In genomic region chr15:67024998-67025368, GRCh38 we compare ENCODE assay signal across 9 cellular contexts. TPM values are rescaled to one million over a fixed set of nuclear protein-coding genes. Genes with fewer than 3 reads are reported as not detected.
A peak's percentile ranks its signal among the peaks of the same experiment; 100 is the strongest.
DNase-seq lines count a peak whose midpoint lies in the region; ATAC-seq, FAIRE-seq and TF ChIP-seq lines count a peak whose summit lies in the region.
"Had no signal": no experiment of that assay in that cellular context is flagged by ENCODE, and none has a peak within 500 bp of the region (broad histone marks: within the 10 kb centered on the region; RNA-seq: fewer than 3 reads in every experiment).

No MANE protein-coding gene starts in this region.

- no peak for TF ChIP-seq CTCF in heart left ventricle (IDR thresholded peaks at IDR 0.05)
- TF ChIP-seq CTCF in K562 (IDR thresholded peaks at IDR 0.05 in 2 of 3, conservative IDR thresholded peaks at IDR 0.05 in 1 of 3; ENCODE audit: insufficient read depth in 2 of 3, low read depth in 1 of 3, low read length in 3 of 3) = no peak
- no peak for TF ChIP-seq CTCF in lung (IDR thresholded peaks at IDR 0.05; ENCODE audit: control extremely low read depth, extremely low read depth)
- TF ChIP-seq CTCF in type B pancreatic cell (conservative IDR thresholded peaks at IDR 0.05) = no peak
- TF ChIP-seq CTCF in glutamatergic neuron (IDR thresholded peaks at IDR 0.05; ENCODE audit: partially characterized antibody, unreplicated experiment) = no peak

- peak overlapping the region in 11 of 12 donors; percentile 43 to 83 (median 66) for H3K27ac ChIP-seq in heart left ventricle
- peak overlapping the region; percentile 68; the same call in 2 of the 3 replicates for H3K27ac ChIP-seq in K562 (ENCODE audit: extremely low read depth, low read depth, low read length)
- H3K27ac ChIP-seq in lung (ENCODE audit: low read depth in 1 of 2, low read length in 1 of 2) = peak overlapping the region; percentile 27 to 68

- H3K9me3 Mint-ChIP-seq in type B pancreatic cell = no peaks in the 10 kb centered on the region
- peaks cover 7% of the 10 kb centered on the region for H3K9me3 Mint-ChIP-seq in glutamatergic neuron (ENCODE audit: unreplicated experiment)

- TF ChIP-seq RAD21 in K562 (CRISPR knock-in tag; conservative IDR thresholded peaks at IDR 0.05 in 1 of 2, IDR thresholded peaks at IDR 0.05 in 1 of 2) = no peak

- DNase-seq in heart left ventricle = no peak
- no peak for DNase-seq in left ventricle myocardium superior
- no peak for DNase-seq in K562 (ENCODE audit: extremely low read depth in 1 of 4, low spot score in 3 of 4)
- DNase-seq in lung (ENCODE audit: low spot score) = no peak
- DNase-seq in type B pancreatic cell (ENCODE audit: extremely low spot score, unreplicated experiment) = no peak
- no peak for DNase-seq in glutamatergic neuron
- DNase-seq: NCI-H2029 treated with DMSO at 0.1 percent for 48 hours had no signal

- H3K27me3 Mint-ChIP-seq in type B pancreatic cell (no peaks in the 10 kb centered on the region), glutamatergic neuron (ENCODE audit: unreplicated experiment) (no peaks in the 10 kb centered on the region)

- intact Hi-C loops in heart left ventricle (cut with DNase I) (loop anchor here in 1 of 10 donors (5.0 kb wide), 1 partner anchor 42 kb away; the partner anchor contains the start of gene SMAD3), left ventricle myocardium superior (cut with micrococcal nuclease) (no loop called here), K562 (cut with micrococcal nuclease) (no loop called here)

- no peak for FAIRE-seq in K562 (lab: Jason Lieb, UNC)

- peak overlapping the region; percentile 98; the same call in 1 of the 2 replicates for H2AFZ ChIP-seq in K562 (ENCODE audit: low read depth, low read length)

- H3K4me1 Mint-ChIP-seq in type B pancreatic cell (ENCODE audit: unreplicated experiment) (peaks cover 29% of the 10 kb centered on the region), glutamatergic neuron (ENCODE audit: low read depth, unreplicated experiment) (no peaks in the 10 kb centered on the region)

- in situ Hi-C loops in K562 (cut with MboI) = no loop called here

- peak overlapping the region; percentile 56 for H3K4me2 ChIP-seq in K562 (ENCODE audit: insufficient read depth, low read length)

- H3K4me3 ChIP-seq in heart left ventricle (no peak overlapping the region), K562 (no peak overlapping the region), lung (no peak overlapping the region)

- H3K27me3 ChIP-seq in heart left ventricle (no peaks in the 10 kb centered on the region), K562 (ENCODE audit: control insufficient read depth in 2 of 2, insufficient read depth in 2 of 2, low read length in 2 of 2) (no peaks in the 10 kb centered on the region), lung (ENCODE audit: control insufficient read depth, insufficient read depth) (no peaks in the 10 kb centered on the region)

- H3K9me3 ChIP-seq in heart left ventricle (no peaks in the 10 kb centered on the region), K562 (replicated peaks; ENCODE audit: control insufficient read depth, insufficient read depth, low read depth, low read length) (no peaks in the 10 kb centered on the region), lung (ENCODE audit: control insufficient read depth in 2 of 2, insufficient read depth in 1 of 2, low read length in 1 of 2) (peaks cover 0 to 1% of the 10 kb centered on the region in 2 donors)

- POLR2A ChIA-PET in K562 (lab: Yijun Ruan, JAX) = interaction anchor here (1.1 to 1.6 kb wide), 2 partner anchors 9 to 11 kb away, joined by 4 to 6 read pairs; no protein-coding TSS in a partner anchor

- CTCF ChIA-PET in K562 (lab: Yijun Ruan, JAX; ENCODE audit: low intra/inter-chr PET ratio) = no interaction called here

- H3K36me3 Mint-ChIP-seq in type B pancreatic cell (no peaks in the 10 kb centered on the region), glutamatergic neuron (ENCODE audit: unreplicated experiment) (no peaks in the 10 kb centered on the region)

- ATAC-seq in heart left ventricle (no peak), left ventricle myocardium superior (no peak), K562 (no peak), lung (ENCODE audit: insufficient read depth, low FRiP score) (no peak), GM18505 (IDR thresholded peaks at IDR 0.05; ENCODE audit: unreplicated experiment) (no peak), GM18909 (IDR thresholded peaks at IDR 0.05; ENCODE audit: poor library complexity, unreplicated experiment) (no peak)

- WGBS in heart left ventricle, 4 donors = 61 to 72% (median 65%) methylated on average over 3 of the region's 3 CpGs
- 55% methylated on average over 3 of the region's 3 CpGs for WGBS in K562 (ENCODE audit: insufficient coverage, low coverage, missing lambda C conversion rate)
- WGBS in lung, 2 donors = 50 to 60% methylated on average over 3 of the region's 3 CpGs

- H3K36me3 ChIP-seq in heart left ventricle (no peaks in the 10 kb centered on the region), K562 (ENCODE audit: control insufficient read depth, insufficient read depth, low read length) (no peaks in the 10 kb centered on the region), lung (ENCODE audit: control insufficient read depth in 2 of 2, insufficient read depth in 2 of 2, low read length in 2 of 2) (no peaks in the 10 kb centered on the region)

- TF ChIP-seq POLR2A in heart left ventricle (IDR thresholded peaks at IDR 0.05) = no peak
- no peak for TF ChIP-seq POLR2A in K562 (conservative IDR thresholded peaks at IDR 0.05)
- no peak for TF ChIP-seq POLR2A in GM18505 (IDR thresholded peaks at IDR 0.05; ENCODE audit: borderline replicate concordance, extremely low read depth, insufficient read depth, insufficient read length)

- no peaks in the 10 kb centered on the region for H4K20me1 ChIP-seq in K562 (replicated peaks; ENCODE audit: control insufficient read depth, insufficient read depth, low read length)

- no peak for TF ChIP-seq EP300 in K562 (IDR thresholded peaks at IDR 0.05; ENCODE audit: low read length)

- H3K9me1 ChIP-seq in K562 (ENCODE audit: control insufficient read depth, insufficient read depth, low read length) = no peaks in the 10 kb centered on the region

- peak overlapping the region; percentile 6 to 23; a peak in 1 of 4 replicates for H3K9ac ChIP-seq in K562 (ENCODE audit: insufficient read depth in 1 of 2, low read depth in 2 of 2, low read length in 2 of 2)

- H3K27ac Mint-ChIP-seq in type B pancreatic cell = peak overlapping the region; percentile 42
- no peak overlapping the region for H3K27ac Mint-ChIP-seq in glutamatergic neuron (ENCODE audit: unreplicated experiment)

- H3K4me3 Mint-ChIP-seq in type B pancreatic cell = peak overlapping the region; percentile 3
- H3K4me3 Mint-ChIP-seq in glutamatergic neuron (ENCODE audit: unreplicated experiment) = no peak overlapping the region

- no peaks in the 10 kb centered on the region for H3K79me2 ChIP-seq in K562 (ENCODE audit: control insufficient read depth, insufficient read depth, low read length)

- no TSS peak for BruUV-seq in K562 (replicated peaks; lab: Mats Ljungman, UMichigan)

- H3K4me1 ChIP-seq in heart left ventricle (peaks cover 7 to 63% (median 34%) of the 10 kb centered on the region in 12 donors), K562 (replicated peaks in 1 of 2; ENCODE audit: control insufficient read depth in 2 of 2, insufficient read depth in 2 of 2, low read length in 2 of 2) (peaks cover 13 to 37% of the 10 kb centered on the region in 2 experiments), lung (ENCODE audit: control insufficient read depth in 2 of 2, insufficient read depth in 2 of 2, low read length in 2 of 2) (peaks cover 15 to 21% of the 10 kb centered on the region in 2 donors)

TF ChIP-seq in K562, 482 proteins besides CTCF, POLR2A, EP300 and RAD21:
- TF ChIP-seq BCOR (IDR thresholded peaks at IDR 0.05) (0 out of 2 replicates have a peak, but pooled peaks have one; percentile 3), SP1 (CRISPR knock-in tag; IDR thresholded peaks at IDR 0.05) (0 out of 2 replicates have a peak, but pooled peaks have one; percentile 8), RBM22 (IDR thresholded peaks at IDR 0.05; ENCODE audit: low read depth, low read length, poor library complexity, severe bottlenecking) (no peak), ZFP36 (IDR thresholded peaks at IDR 0.05; ENCODE audit: low read depth, low read length, partially characterized antibody) (peak; percentile 55), CHD4 (IDR thresholded peaks at IDR 0.05; ENCODE audit: insufficient read depth, insufficient replicate concordance, low read depth, low read length, poor library complexity, severe bottlenecking) (peak; percentile 26), ZNF780A (CRISPR knock-in tag; IDR thresholded peaks at IDR 0.05) (no peak), PHF21A (IDR thresholded peaks at IDR 0.05; ENCODE audit: borderline replicate concordance, low read depth) (no peak), ADNP (tag; IDR thresholded peaks at IDR 0.05) (peak; percentile 76)

RNA-seq across cellular contexts. Expression of gene SMAD3, which starts 40.4 kb away (rescaled TPM):
- total RNA-seq in heart left ventricle (10 to 100 TPM; 12.1 to 34.3 (median 16.3) TPM), left ventricle myocardium superior (16.7 TPM), K562 (2014; rRNA removed) (11.1 and 11.9 TPM in 2 replicates), K562 (2014; rRNA removed; fragmentation: Illumina TruSeq; extraction: Trizol) (9.2 and 11.0 TPM in 2 replicates), K562 (2015; rRNA removed; fragmentation: Illumina TruSeq; extraction: Trizol) (9.1 and 9.6 TPM in 2 replicates), K562 (2021) (24.3 and 30.1 TPM in 2 replicates), lung (10 to 100 TPM; 32.8 to 41.6 TPM), type B pancreatic cell (ENCODE audit: low replicate concordance) (52.0 and 59.0 TPM in 2 replicates), glutamatergic neuron (ENCODE audit: unreplicated experiment) (5.0 TPM)
- polyA plus RNA-seq in heart left ventricle (1 to 10 TPM; 5.6 to 9.8 TPM), K562 (2011; rRNA removed) (14.6 and 22.6 TPM in 2 replicates), K562 (2014; fragmentation: Illumina TruSeq; extraction: Trizol) (34.7 and 39.2 TPM in 2 replicates), K562 (2014; fragmentation: Nextera tagmentation; extraction: Ambion mirVana) (1 to 10 TPM; 4.3 to 5.0 TPM), K562 (2014; rRNA removed) (13.3 and 14.3 TPM in 2 replicates), lung (10 to 100 TPM; 10.9 to 14.1 TPM)
- 61.6 and 88.8 TPM in 2 replicates for total RNA-seq in K562 (2011; cell fraction: chromatin; rRNA removed; ENCODE audit: low replicate concordance)
- total RNA-seq in K562 (2011; cell fraction: nucleolus; rRNA removed) = 33.5 and 35.9 TPM in 2 replicates
- 44.2 and 72.8 TPM in 2 replicates for total RNA-seq in K562 (2011; cell fraction: nucleoplasm; rRNA removed)
- polyA plus RNA-seq in K562 (2011; cell fraction: cytosol; rRNA removed) = 11.5 and 14.8 TPM in 2 replicates
- 52.1 and 90.9 TPM in 2 replicates for polyA plus RNA-seq in K562 (2011; cell fraction: nucleus; rRNA removed)
- 17.9 and 20.7 TPM in 2 replicates for polyA plus RNA-seq in K562 (2012)
- 14.9 and 15.1 TPM in 2 replicates for polyA minus RNA-seq in K562 (2011; rRNA and poly(A)+ RNA removed)
- 15.1 and 16.3 TPM in 2 replicates for polyA minus RNA-seq in K562 (2011; cell fraction: cytosol; rRNA and poly(A)+ RNA removed)
- polyA minus RNA-seq in K562 (2011; cell fraction: nucleus; rRNA and poly(A)+ RNA removed) = 12.7 and 18.8 TPM in 2 replicates
